ENCODE assay signal across 23 cellular contexts in the genomic region with DNA sequence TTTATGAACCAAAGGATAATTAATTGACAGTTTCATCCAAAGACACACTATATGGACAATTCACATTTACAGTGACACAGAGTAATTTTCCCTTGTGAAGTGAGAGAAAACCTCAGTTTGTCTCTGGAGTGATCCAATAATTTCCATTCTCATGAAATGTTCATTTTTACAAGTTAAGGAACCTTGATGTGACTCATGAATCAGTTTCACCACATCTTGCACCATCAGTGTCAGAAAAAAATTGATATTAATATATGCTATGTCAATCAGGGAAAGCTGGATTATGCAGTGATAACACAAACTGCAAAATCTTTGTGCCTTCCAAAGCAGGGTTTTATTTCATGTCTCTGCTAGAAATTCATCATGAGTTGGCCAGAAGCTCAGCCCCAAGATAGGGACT.
"Had no signal": no experiment of that assay in that cellular context is flagged by ENCODE, and none has a peak within 500 bp of the region (broad histone marks: within the 10 kb centered on the region; RNA-seq: fewer than 3 reads in every experiment).

No MANE protein-coding gene starts in this region.

- H3K4me3 ChIP-seq: colonic mucosa, coronary artery, dorsolateral prefrontal cortex, esophagus muscularis mucosa, esophagus squamous epithelium, gastrocnemius medialis, gastroesophageal sphincter, heart left ventricle, heart right ventricle had no signal

- H3K27me3 ChIP-seq: colonic mucosa, dorsolateral prefrontal cortex, esophagus muscularis mucosa, esophagus squamous epithelium, foreskin keratinocyte, gastrocnemius medialis, gastroesophageal sphincter, heart left ventricle, heart right ventricle had no signal

- DNase-seq: colonic mucosa; cortex of kidney; dermis blood vessel endothelial cell; dorsolateral prefrontal cortex; effector CD4-positive, alpha-beta T cell; effector CD8-positive, alpha-beta T cell; effector memory CD4-positive, alpha-beta T cell; effector memory CD8-positive, alpha-beta T cell; endodermal cell; erythroblast; esophagus squamous epithelium; foreskin fibroblast; foreskin keratinocyte; foreskin melanocyte; gastrocnemius medialis; glutamatergic neuron; head of caudate nucleus; heart left ventricle; heart right ventricle had no signal

- H3K27ac ChIP-seq: colonic mucosa, coronary artery, dorsolateral prefrontal cortex, epithelial cell of prostate, esophagus muscularis mucosa, esophagus squamous epithelium, foreskin keratinocyte, gastrocnemius medialis, gastroesophageal sphincter, heart left ventricle, heart right ventricle had no signal

- H3K9me3 ChIP-seq: colonic mucosa, esophagus muscularis mucosa, esophagus squamous epithelium, gastrocnemius medialis, gastroesophageal sphincter, heart left ventricle, heart right ventricle had no signal

- H3K4me1 ChIP-seq: colonic mucosa, esophagus muscularis mucosa, esophagus squamous epithelium, foreskin keratinocyte, gastrocnemius medialis, gastroesophageal sphincter, heart left ventricle, heart right ventricle had no signal

- H3K36me3 ChIP-seq: colonic mucosa, esophagus muscularis mucosa, esophagus squamous epithelium, gastrocnemius medialis, gastroesophageal sphincter, heart left ventricle, heart right ventricle had no signal
